Comparison of ENCODE assay signal across 24 cellular contexts in the genomic region with DNA sequence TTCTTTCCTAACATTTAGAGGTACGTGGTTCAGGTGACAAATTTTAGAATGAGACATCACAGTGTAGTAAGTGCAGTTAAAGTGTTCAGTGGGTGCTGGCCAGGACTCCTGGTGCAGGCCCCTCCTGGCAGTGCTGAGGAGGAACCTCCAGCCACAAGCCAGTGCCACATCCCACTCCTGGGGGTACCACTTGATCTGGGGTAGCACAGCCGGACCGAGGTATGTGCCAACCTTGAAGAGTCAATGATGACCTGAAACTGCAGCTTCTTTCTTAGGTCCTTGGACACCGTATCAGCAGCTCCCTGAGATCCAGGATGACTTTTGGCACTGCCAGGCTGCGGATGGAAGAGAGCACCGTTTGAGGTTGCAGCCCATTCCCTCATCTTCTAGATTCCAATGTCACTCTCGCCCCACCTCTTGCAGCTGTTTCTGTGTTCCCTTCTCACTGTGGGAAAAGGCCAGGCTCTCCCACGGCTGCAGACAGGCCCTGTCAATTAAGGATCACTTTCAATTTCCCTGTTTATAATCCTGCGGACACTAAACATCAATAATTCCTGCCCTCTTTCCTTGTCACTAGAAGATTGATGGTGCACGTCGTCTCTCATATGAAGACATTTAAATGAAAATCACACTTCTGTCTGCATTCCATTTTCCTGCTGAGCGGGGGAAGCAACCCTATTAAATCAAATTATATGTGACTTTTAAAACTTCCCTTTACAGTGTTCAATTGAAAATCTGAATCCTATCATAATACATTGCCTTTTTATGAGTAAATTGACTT.
"Had no signal": no experiment of that assay in that cellular context is flagged by ENCODE, and none has a peak within 500 bp of the region (broad histone marks: within the 10 kb centered on the region; RNA-seq: fewer than 3 reads in every experiment).

No MANE protein-coding gene starts in this region.

- DNase-seq: activated CD4-positive, alpha-beta T cell treated with anti-CD3 and anti-CD28 coated beads for 48 hours; activated CD4-positive, alpha-beta T cell treated with anti-CD3 and anti-CD28 coated beads, Interleukin-2, amount 50 U/mL, for 4 hours; activated CD8-positive, alpha-beta T cell treated with anti-CD3 and anti-CD28 coated beads, Interleukin-2, amount 10 ng/mL, durations not matched to agents 7 days and 5 days; activated gamma-delta T cell; activated naive CD4-positive, alpha-beta T cell treated with anti-CD3 and anti-CD28 coated beads for 36 hours; activated T-cell treated with anti-CD3 and anti-CD28 coated beads, Interleukin-2, amount 50 U/mL, for 4 hours; amygdala; IMR-90; Kasumi-1; KBM-7; NCI-H1105 treated with DMSO at 0.1 percent for 48 hours; NCI-H1436 treated with DMSO at 0.1 percent for 48 hours; NCI-H187; NCI-H2081; NCI-H446; Right ventricle myocardium superior; SW 1271 had no signal

- H3K9me3 ChIP-seq: Peyer's patch had no signal

- H3K4me3 Mint-ChIP-seq: activated CD8-positive, alpha-beta T cell treated with anti-CD3 and anti-CD28 coated beads, Interleukin-2, amount 10 ng/mL, durations not matched to agents 7 days and 5 days; activated naive CD4-positive, alpha-beta T cell treated with anti-CD3 and anti-CD28 coated beads for 36 hours; activated naive CD8-positive, alpha-beta T cell; activated T-cell treated with anti-CD3 and anti-CD28 coated beads, Interleukin-2, amount 50 U/mL, for 4 hours; brain had no signal

- H3K27ac ChIP-seq: Peyer's patch, RWPE1, SJSA1 had no signal

- H3K36me3 ChIP-seq: Peyer's patch, SJSA1 had no signal

- H3K27me3 ChIP-seq: Peyer's patch, SJSA1 had no signal

- H3K4me3 ChIP-seq: Peyer's patch, SJSA1 had no signal

- H3K4me1 ChIP-seq: Peyer's patch, SJSA1 had no signal

- H3K9me3 Mint-ChIP-seq: activated naive CD4-positive, alpha-beta T cell treated with anti-CD3 and anti-CD28 coated beads for 36 hours; activated T-cell treated with anti-CD3 and anti-CD28 coated beads, Interleukin-2, amount 50 U/mL, for 4 hours had no signal

- ATAC-seq: activated CD4-positive, CD25-positive, alpha-beta regulatory T cell treated with anti-CD3 and anti-CD28 coated beads, Interleukin-2, amount 50 U/mL, for 24 hours; activated CD8-positive, alpha-beta T cell treated with anti-CD3 and anti-CD28 coated beads, Interleukin-2, amount 10 ng/mL, durations not matched to agents 7 days and 5 days; activated T-cell treated with anti-CD3 and anti-CD28 coated beads, Interleukin-2, amount 50 U/mL, for 4 hours; SK-N-SH treated with all-trans-retinoic acid at 6 μM for 48 hours had no signal

- H3K27ac Mint-ChIP-seq: activated CD8-positive, alpha-beta T cell treated with anti-CD3 and anti-CD28 coated beads, Interleukin-2, amount 10 ng/mL, durations not matched to agents 7 days and 5 days; activated naive CD4-positive, alpha-beta T cell treated with anti-CD3 and anti-CD28 coated beads for 36 hours; activated naive CD8-positive, alpha-beta T cell had no signal

- H3K36me3 Mint-ChIP-seq: activated naive CD8-positive, alpha-beta T cell; brain had no signal
